ENCODE assay signal across 1 cellular context in genomic region chr1:89604414-89604735, GRCh38.
TF ChIP-seq lines count a peak whose summit lies in the region.

No MANE protein-coding gene starts in this region.

TF ChIP-seq in GM23338, 12 proteins besides CTCF, POLR2A, EP300 and RAD21:
- TF ChIP-seq POLR2AphosphoS5 (IDR thresholded peaks at IDR 0.05; ENCODE audit: low read depth) (no peak), EZH2phosphoT487 (IDR thresholded peaks at IDR 0.05; ENCODE audit: unreplicated experiment) (no peak), NANOG (IDR thresholded peaks at IDR 0.05; ENCODE audit: borderline replicate concordance) (no peak), ZNF331 (CRISPR knock-in tag; IDR thresholded peaks at IDR 0.05; ENCODE audit: low read depth) (no peak), REST (IDR thresholded peaks at IDR 0.05; ENCODE audit: unreplicated experiment) (no peak), EZH2 (IDR thresholded peaks at IDR 0.05; ENCODE audit: low read depth, unreplicated experiment) (no peak), ETS1 (IDR thresholded peaks at IDR 0.05) (no peak), CREB1 (CRISPR knock-in tag; IDR thresholded peaks at IDR 0.05; ENCODE audit: low read depth) (no peak), STAT1 (IDR thresholded peaks at IDR 0.05; ENCODE audit: unreplicated experiment) (no peak), ZNF462 (CRISPR knock-in tag; IDR thresholded peaks at IDR 0.05) (no peak), JUNB (IDR thresholded peaks at IDR 0.05; ENCODE audit: unreplicated experiment) (no peak), ZNF114 (CRISPR knock-in tag; IDR thresholded peaks at IDR 0.05) (no peak)
TF ChIP-seq in GM23338: peak in this region for 0.
